Comparison of ENCODE assay signal across 9 cellular contexts in the genomic region with DNA sequence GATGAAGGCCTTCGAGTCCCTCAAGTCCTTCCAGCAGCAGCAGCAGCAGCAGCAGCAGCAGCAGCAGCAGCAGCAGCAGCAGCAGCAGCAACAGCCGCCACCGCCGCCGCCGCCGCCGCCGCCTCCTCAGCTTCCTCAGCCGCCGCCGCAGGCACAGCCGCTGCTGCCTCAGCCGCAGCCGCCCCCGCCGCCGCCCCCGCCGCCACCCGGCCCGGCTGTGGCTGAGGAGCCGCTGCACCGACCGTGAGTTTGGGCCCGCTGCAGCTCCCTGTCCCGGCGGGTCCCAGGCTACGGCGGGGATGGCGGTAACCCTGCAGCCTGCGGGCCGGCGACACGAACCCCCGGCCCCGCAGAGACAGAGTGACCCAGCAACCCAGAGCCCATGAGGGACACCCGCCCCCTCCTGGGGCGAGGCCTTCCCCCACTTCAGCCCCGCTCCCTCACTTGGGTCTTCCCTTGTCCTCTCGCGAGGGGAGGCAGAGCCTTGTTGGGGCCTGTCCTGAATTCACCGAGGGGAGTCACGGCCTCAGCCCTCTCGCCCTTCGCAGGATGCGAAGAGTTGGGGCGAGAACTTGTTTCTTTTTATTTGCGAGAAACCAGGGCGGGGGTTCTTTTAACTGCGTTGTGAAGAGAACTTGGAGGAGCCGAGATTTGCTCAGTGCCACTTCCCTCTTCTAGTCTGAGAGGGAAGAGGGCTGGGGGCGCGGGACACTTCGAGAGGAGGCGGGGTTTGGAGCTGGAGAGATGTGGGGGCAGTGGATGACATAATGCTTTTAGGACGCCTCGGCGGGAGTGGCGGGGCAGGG. TPM values are rescaled to one million over a fixed set of nuclear protein-coding genes. Genes with fewer than 3 reads are reported as not detected.
DNase-seq lines count a peak whose midpoint lies in the region; ATAC-seq and TF ChIP-seq lines count a peak whose summit lies in the region.
"Had no signal": no experiment of that assay in that cellular context is flagged by ENCODE, and none has a peak within 500 bp of the region (broad histone marks: within the 10 kb centered on the region; RNA-seq: fewer than 3 reads in every experiment).

No MANE protein-coding gene starts in this region.

- peak overlapping the region; percentile 84 for H3K27ac ChIP-seq in CD4-positive, CD25-positive, alpha-beta regulatory T cell (ENCODE audit: insufficient read depth, low read length, poor library complexity, severe bottlenecking)
- peak overlapping the region; percentile 94 for H3K27ac ChIP-seq in GM23248
- peak overlapping the region; percentile 99 for H3K27ac ChIP-seq in smooth muscle cell (ENCODE audit: low read depth)

- TF ChIP-seq CTCF in MCF 10A (IDR thresholded peaks at IDR 0.05; ENCODE audit: unreplicated experiment): no peak
- TF ChIP-seq CTCF in smooth muscle cell (IDR thresholded peaks at IDR 0.05; ENCODE audit: borderline replicate concordance, insufficient read depth, poor library complexity, severe bottlenecking): no peak

- H3K4me2 ChIP-seq in GM23248 (ENCODE audit: unreplicated experiment) (peak overlapping the region; percentile 93), smooth muscle cell (peak overlapping the region; percentile 86)

- CTCF ChIA-PET in MCF 10A (lab: Yijun Ruan, JAX): interaction anchor here (0.6 to 1.8 kb wide), 2 partner anchors 47 to 350 kb away, joined by 4 to 5 read pairs; no protein-coding TSS in a partner anchor

- H3K27me3 ChIP-seq in CD4-positive, CD25-positive, alpha-beta regulatory T cell (ENCODE audit: control insufficient read depth, insufficient read depth, low read length): no peaks in the 10 kb centered on the region
- H3K27me3 ChIP-seq in GM23248 (replicated peaks; ENCODE audit: insufficient read depth): no peaks in the 10 kb centered on the region
- no peaks in the 10 kb centered on the region for H3K27me3 ChIP-seq in smooth muscle cell (ENCODE audit: low read depth)

- peaks cover 20% of the 10 kb centered on the region for H3K4me1 ChIP-seq in CD4-positive, CD25-positive, alpha-beta regulatory T cell (ENCODE audit: control insufficient read depth, insufficient read depth, low read length, poor library complexity, severe bottlenecking)
- H3K4me1 ChIP-seq in GM23248 (ENCODE audit: insufficient read depth) (peaks cover 18% of the 10 kb centered on the region), smooth muscle cell (ENCODE audit: low read depth) (peaks cover 16% of the 10 kb centered on the region)

- H3K4me1 Mint-ChIP-seq in CD4-positive, CD25-positive, alpha-beta regulatory T cell: peaks cover 15 to 32% (median 22%) of the 10 kb centered on the region in 4 donors
- H3K4me1 Mint-ChIP-seq in MCF 10A (ENCODE audit: insufficient read depth, unreplicated experiment) (peaks cover 16% of the 10 kb centered on the region), immature natural killer cell (peaks cover 25 to 43% of the 10 kb centered on the region in 2 donors)

- H3K4me3 ChIP-seq in CD4-positive, CD25-positive, alpha-beta regulatory T cell (ENCODE audit: low read depth, low read length): peak overlapping the region; percentile 64
- H3K4me3 ChIP-seq in GM23248 (peak overlapping the region; percentile 100), smooth muscle cell (peak overlapping the region; percentile 97)

- WGBS in GM23248 (ENCODE audit: low coverage in 1 of 2, low lambda C conversion rate in 2 of 2, missing lambda C conversion rate in 2 of 2), 2 experiments: 1% methylated on average over 23 to 42 of the region's 60 CpGs
- 1% methylated on average over 36 of the region's 60 CpGs for WGBS in smooth muscle cell (ENCODE audit: low lambda C conversion rate)

- H2AFZ ChIP-seq in GM23248 (peak overlapping the region; percentile 91), smooth muscle cell (ENCODE audit: low read depth) (peak overlapping the region; percentile 98)

- POLR2A ChIA-PET in MCF 10A (lab: Yijun Ruan, JAX): interaction anchor here (0.6 to 2.9 kb wide), 13 partner anchors 12 to 1745 kb away, joined by 3 to 14 read pairs (median 4); a partner anchor contains a TSS

- BruUV-seq in MCF 10A (replicated peaks; lab: Mats Ljungman, UMichigan): TSS peak; percentile 48

- H3K79me2 ChIP-seq in GM23248 (ENCODE audit: insufficient read depth): peaks cover 48% of the 10 kb centered on the region
- peaks cover 45% of the 10 kb centered on the region for H3K79me2 ChIP-seq in smooth muscle cell (ENCODE audit: low read depth)

- H3K9ac ChIP-seq in GM23248 (peak overlapping the region; percentile 98), smooth muscle cell (ENCODE audit: low read depth) (peak overlapping the region; percentile 99)

- peak overlapping the region in 2 of 3 donors; percentile 82 to 88 for H3K27ac Mint-ChIP-seq in CD4-positive, CD25-positive, alpha-beta regulatory T cell
- H3K27ac Mint-ChIP-seq in MCF 10A (ENCODE audit: low read depth, unreplicated experiment) (peak overlapping the region; percentile 87), immature natural killer cell (peak overlapping the region; percentile 77 to 91 (median 82))

- no peaks in the 10 kb centered on the region for H3K27me3 Mint-ChIP-seq in CD4-positive, CD25-positive, alpha-beta regulatory T cell
- H3K27me3 Mint-ChIP-seq in MCF 10A (ENCODE audit: insufficient read depth, unreplicated experiment): no peaks in the 10 kb centered on the region
- H3K27me3 Mint-ChIP-seq in immature natural killer cell (ENCODE audit: low read depth in 3 of 3): peaks cover 0 to 3% (median 1%) of the 10 kb centered on the region in 3 donors

- no peaks in the 10 kb centered on the region for H3K9me3 Mint-ChIP-seq in CD4-positive, CD25-positive, alpha-beta regulatory T cell
- H3K9me3 Mint-ChIP-seq in MCF 10A (ENCODE audit: unreplicated experiment) (no peaks in the 10 kb centered on the region), immature natural killer cell (no peaks in the 10 kb centered on the region)

- peak; percentile 3 to 5 for ATAC-seq in CD4-positive, CD25-positive, alpha-beta regulatory T cell (ENCODE audit: low read depth in 2 of 2)
- no peak for ATAC-seq in GM18867 (IDR thresholded peaks at IDR 0.05; ENCODE audit: unreplicated experiment)

- H3K4me3 Mint-ChIP-seq in CD4-positive, CD25-positive, alpha-beta regulatory T cell: peak overlapping the region; percentile 90 to 94 (median 92)
- peak overlapping the region; percentile 86 for H3K4me3 Mint-ChIP-seq in MCF 10A (ENCODE audit: unreplicated experiment)
- peak overlapping the region; percentile 84 to 94 (median 87) for H3K4me3 Mint-ChIP-seq in immature natural killer cell

- DNase-seq in CD4-positive, CD25-positive, alpha-beta regulatory T cell: peak; percentile 25 to 47 (median 44)
- DNase-seq in GM23248: peak; percentile 89
- DNase-seq in NCI-H146 (lab: John Stamatoyannopoulos, UW): peak; percentile 69
- DNase-seq in T1000 (lab: John Stamatoyannopoulos, UW): peak; percentile 18
- peak; percentile 54 for DNase-seq in MCF 10A (ENCODE audit: unreplicated experiment)
- DNase-seq in immature natural killer cell: peak; percentile 36 to 42 (median 39)
- DNase-seq in smooth muscle cell (lab: John Stamatoyannopoulos, UW; ENCODE audit: unreplicated experiment): peak; percentile 79

- intact Hi-C loops in MCF 10A (cut with micrococcal nuclease): no loop called here

- H3K9me3 ChIP-seq in CD4-positive, CD25-positive, alpha-beta regulatory T cell (ENCODE audit: control insufficient read depth in 2 of 2, low read length in 2 of 2): no peaks in the 10 kb centered on the region
- H3K9me3 ChIP-seq in GM23248 (ENCODE audit: low read depth): no peaks in the 10 kb centered on the region
- H3K9me3 ChIP-seq in smooth muscle cell (replicated peaks; ENCODE audit: low read depth): no peaks in the 10 kb centered on the region

- in situ Hi-C loops in GM23248 (cut with MboI): no loop called here

- H4K20me1 ChIP-seq in GM23248 (ENCODE audit: insufficient read depth) (no peaks in the 10 kb centered on the region; the same call in 1 of the 2 replicates), smooth muscle cell (ENCODE audit: low read depth) (peaks cover 44% of the 10 kb centered on the region)

- H3K9me2 ChIP-seq in GM23248 (ENCODE audit: insufficient read depth): no peaks in the 10 kb centered on the region

- H3K36me3 ChIP-seq in CD4-positive, CD25-positive, alpha-beta regulatory T cell (ENCODE audit: control insufficient read depth, insufficient read depth, low read length): no peaks in the 10 kb centered on the region
- H3K36me3 ChIP-seq in GM23248 (ENCODE audit: low read depth) (no peaks in the 10 kb centered on the region), smooth muscle cell (ENCODE audit: low read depth) (no peaks in the 10 kb centered on the region)

- peaks cover 4% of the 10 kb centered on the region for H3K36me3 Mint-ChIP-seq in CD4-positive, CD25-positive, alpha-beta regulatory T cell
- H3K36me3 Mint-ChIP-seq in MCF 10A (ENCODE audit: insufficient read depth, unreplicated experiment) (no peaks in the 10 kb centered on the region), immature natural killer cell (peaks cover 0 to 4% (median 0%) of the 10 kb centered on the region in 3 donors)

- H3F3A ChIP-seq in GM23248 (ENCODE audit: insufficient read depth): peaks cover 13% of the 10 kb centered on the region
- no peaks in the 10 kb centered on the region for H3F3A ChIP-seq in smooth muscle cell (ENCODE audit: low read depth)

RNA-seq across cellular contexts. Expression of a gene that starts 0.6 kb away (rescaled TPM):
- 101 TPM for total RNA-seq in CD4-positive, CD25-positive, alpha-beta regulatory T cell
- polyA plus RNA-seq in CD4-positive, CD25-positive, alpha-beta regulatory T cell: 10 to 100 TPM in 1 of 4 donors, 1 to 10 TPM in 3; 4.8 to 16.0 (median 6.0) TPM
- total RNA-seq in GM23248 (2014; rRNA removed; shearing (Covaris generic)): 14.8 and 26.5 TPM in 2 replicates
- polyA plus RNA-seq in GM23248 (2016; fragmentation: Nextera tagmentation; extraction: Ambion mirVana): 7.0 and 8.2 TPM in 2 replicates
- total RNA-seq in MCF 10A (2022): 47.4 and 54.4 TPM in 2 replicates
- 10 to 100 TPM in 1 of 3 donors, 1 to 10 TPM in 2; 5.3 to 16.9 (median 6.2) TPM for polyA plus RNA-seq in immature natural killer cell
- 16.4 and 23.6 TPM in 2 replicates for total RNA-seq in smooth muscle cell
- 7.1 and 11.4 TPM in 2 replicates for polyA plus RNA-seq in smooth muscle cell

RNA-seq across cellular contexts. Expression of a gene that starts 0.7 kb away (rescaled TPM):
- not detected for total RNA-seq in CD4-positive, CD25-positive, alpha-beta regulatory T cell
- not detected for polyA plus RNA-seq in CD4-positive, CD25-positive, alpha-beta regulatory T cell
- not detected in 2 replicates for total RNA-seq in GM23248 (2014; rRNA removed; shearing (Covaris generic))
- polyA plus RNA-seq in GM23248 (2016; fragmentation: Nextera tagmentation; extraction: Ambion mirVana): not detected in 2 replicates
- not detected in 2 replicates for total RNA-seq in MCF 10A (2022)
- polyA plus RNA-seq in immature natural killer cell: not detected
- total RNA-seq in smooth muscle cell: not detected in 2 replicates
- not detected in 2 replicates for polyA plus RNA-seq in smooth muscle cell
- total RNA-seq: T-helper 2 cell treated with Interferon-gamma antibody and Interleukin-4, amounts not matched to agents 100 ng/mL and 5 ng/mL, for 36 hours had no signal

Comparison
In these comparisons a context has a peak if more than half of its experiments do, and no peak if none do; other contexts are left out.
1. DNase-seq: peak in every context shown above with its lines; median percentile 89 in GM23248; 79 in smooth muscle cell; 69 in NCI-H146; 54 in MCF 10A; 44 in CD4-positive, CD25-positive, alpha-beta regulatory T cell; 39 in immature natural killer cell; 18 in T1000.